Comparison of ENCODE assay signal across 8 cellular contexts in the genomic region with DNA sequence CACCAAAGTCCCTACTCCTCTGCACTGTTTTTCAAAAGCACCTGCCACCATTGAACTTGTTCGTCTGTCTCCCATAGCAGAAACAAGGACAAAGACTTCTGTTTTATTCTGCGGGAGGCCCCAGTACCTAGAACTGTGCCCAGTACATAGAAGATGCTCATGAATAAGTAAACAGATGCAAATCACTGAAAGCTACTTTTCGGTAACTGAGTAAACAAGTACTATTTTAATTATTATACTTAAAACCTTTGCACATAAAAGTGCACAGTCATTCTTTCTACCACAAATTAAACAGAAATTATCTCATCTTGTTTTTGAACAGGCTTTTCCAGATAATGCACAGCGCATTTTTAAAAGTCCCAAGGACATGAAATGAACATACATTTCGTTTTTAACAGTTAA. TPM values are rescaled to one million over a fixed set of nuclear protein-coding genes. Genes with fewer than 3 reads are reported as not detected.
DNase-seq lines count a peak whose midpoint lies in the region; ATAC-seq and TF ChIP-seq lines count a peak whose summit lies in the region.

No MANE protein-coding gene starts in this region.

- no peak overlapping the region for H2AFZ ChIP-seq in OCI-LY3 (ENCODE audit: low read depth, low read length)

- peaks cover 19% of the 10 kb centered on the region for H3K36me3 ChIP-seq in OCI-LY3 (replicated peaks; ENCODE audit: low read depth, low read length)
- H3K36me3 ChIP-seq in colonic mucosa: no peaks in the 10 kb centered on the region

- peaks cover 93% of the 10 kb centered on the region for H3K79me2 ChIP-seq in OCI-LY3 (ENCODE audit: low read length)

- H3K4me1 Mint-ChIP-seq in Calu3 (ENCODE audit: low read depth, unreplicated experiment) (peaks cover 18% of the 10 kb centered on the region), neural crest cell (peaks cover 34% of the 10 kb centered on the region)

- H3K4me3 ChIP-seq in OCI-LY3 (ENCODE audit: low read length) (peak overlapping the region; percentile 93), colonic mucosa (peak overlapping the region; percentile 8), lower leg skin (ENCODE audit: low read depth, poor library complexity, severe bottlenecking) (no peak overlapping the region)

- H3K9me3 Mint-ChIP-seq in Calu3 (ENCODE audit: low read depth, unreplicated experiment): no peaks in the 10 kb centered on the region
- no peaks in the 10 kb centered on the region for H3K9me3 Mint-ChIP-seq in neural crest cell

- BruUV-seq in Calu3 (replicated peaks; lab: Mats Ljungman, UMichigan): no TSS peak

- WGBS in lower leg skin, 2 donors: 33 to 38% methylated on average over 5 of the region's 5 CpGs

- H3K27me3 ChIP-seq in OCI-LY3 (ENCODE audit: low read depth, low read length) (no peaks in the 10 kb centered on the region), colonic mucosa (no peaks in the 10 kb centered on the region)

- H3K9me3 ChIP-seq in OCI-LY3 (ENCODE audit: insufficient read depth, low read length): no peaks in the 10 kb centered on the region
- no peaks in the 10 kb centered on the region for H3K9me3 ChIP-seq in colonic mucosa

- H3K36me3 Mint-ChIP-seq in Calu3 (ENCODE audit: insufficient read depth, unreplicated experiment) (peaks cover 50% of the 10 kb centered on the region), neural crest cell (ENCODE audit: low read depth) (peaks cover 3% of the 10 kb centered on the region)

- ATAC-seq in HG03097 (IDR thresholded peaks at IDR 0.05; ENCODE audit: low FRiP score, unreplicated experiment) (no peak), GM18520 (IDR thresholded peaks at IDR 0.05; ENCODE audit: unreplicated experiment) (no peak)

- no peaks in the 10 kb centered on the region for H3K27me3 Mint-ChIP-seq in Calu3 (ENCODE audit: unreplicated experiment)
- H3K27me3 Mint-ChIP-seq in neural crest cell (ENCODE audit: low read depth): no peaks in the 10 kb centered on the region

- H3K4me1 ChIP-seq in OCI-LY3 (ENCODE audit: low read length) (peaks cover 31% of the 10 kb centered on the region), colonic mucosa (peaks cover 5% of the 10 kb centered on the region)

- DNase-seq in Calu3 (no peak), colonic mucosa (no peak), neural crest cell (ENCODE audit: low read depth, low spot score) (no peak), lower leg skin (ENCODE audit: low spot score in 2 of 2) (no peak)
- no peak for DNase-seq in activated CD4-positive, CD25-positive, alpha-beta regulatory T cell (lab: John Stamatoyannopoulos, UW)

- H3K4me3 Mint-ChIP-seq in Calu3 (ENCODE audit: low read depth, unreplicated experiment): peak overlapping the region; percentile 98
- peak overlapping the region; percentile 18 for H3K4me3 Mint-ChIP-seq in neural crest cell

- peaks cover 52% of the 10 kb centered on the region for H4K20me1 ChIP-seq in OCI-LY3 (ENCODE audit: insufficient read depth, low read length)

- CTCF ChIA-PET in Calu3 (lab: Charles Lee): no interaction called here

- H3K9ac ChIP-seq in OCI-LY3 (ENCODE audit: low read length): 0 out of 2 replicates have a peak overlapping the region, but pooled peaks have one; percentile 86
- H3K9ac ChIP-seq in colonic mucosa (ENCODE audit: low read depth in 2 of 2, low read length in 2 of 2): peak overlapping the region in 1 of 2 donors; percentile 9

- H3K4me2 ChIP-seq in OCI-LY3 (ENCODE audit: low read length): peak overlapping the region; percentile 95

- intact Hi-C loops in Calu3 (cut with micrococcal nuclease; ENCODE audit: unreplicated experiment): no loop called here
- intact Hi-C loops in colonic mucosa (cut with DNase I): no loop called here
- intact Hi-C loops in lower leg skin (cut with DNase I; ENCODE audit: low total_unique reads): no loop called here

- TF ChIP-seq CTCF in Calu3 (IDR thresholded peaks at IDR 0.05; ENCODE audit: unreplicated experiment): no peak
- no peak for TF ChIP-seq CTCF in OCI-LY3 (IDR thresholded peaks at IDR 0.05; ENCODE audit: low read depth, low read length)
- no peak for TF ChIP-seq CTCF in colonic mucosa (IDR thresholded peaks at IDR 0.05)
- TF ChIP-seq CTCF in neural crest cell (conservative IDR thresholded peaks at IDR 0.05): no peak
- no peak for TF ChIP-seq CTCF in lower leg skin (IDR thresholded peaks at IDR 0.05)

- H3K27ac ChIP-seq in OCI-LY3 (ENCODE audit: low read length) (peak overlapping the region; percentile 11; the same call in 1 of the 2 replicates), colonic mucosa (peak overlapping the region; percentile 2)

- TF ChIP-seq POLR2A in lower leg skin (IDR thresholded peaks at IDR 0.05): no peak

- peak overlapping the region; percentile 17 for H3K27ac Mint-ChIP-seq in Calu3 (ENCODE audit: unreplicated experiment)
- H3K27ac Mint-ChIP-seq in neural crest cell (ENCODE audit: unreplicated experiment): no peak overlapping the region

RNA-seq across cellular contexts. Expression of a gene that starts 3.8 kb away (rescaled TPM):
- total RNA-seq in Calu3 (2022) (140 and 150 TPM in 2 replicates), colonic mucosa (100 to 1,000 TPM in 1 of 2 donors, 10 to 100 TPM in 1; 96.1 to 134 TPM), neural crest cell (219 and 224 TPM in 2 replicates), lower leg skin (10 to 100 TPM; 67.2 to 99.0 (median 82.4) TPM)

RNA-seq across cellular contexts. Expression of a gene that starts 59.1 kb away (rescaled TPM):
- total RNA-seq in Calu3 (2022): 111 and 142 TPM in 2 replicates
- total RNA-seq in colonic mucosa: 10 to 100 TPM; 31.6 to 41.6 TPM
- 1.1 and 1.6 TPM in 2 replicates for total RNA-seq in neural crest cell
- total RNA-seq in lower leg skin: 10 to 100 TPM in 1 of 4 donors, 1 to 10 TPM in 3; 5.1 to 16.0 (median 7.4) TPM
